8 cellular contexts compared by ENCODE assay signal in genomic region chr11:10451399-10452116, GRCh38. TPM values are rescaled to one million over a fixed set of nuclear protein-coding genes. Genes with fewer than 3 reads are reported as not detected.
DNase-seq lines count a peak whose midpoint lies in the region; ATAC-seq and TF ChIP-seq lines count a peak whose summit lies in the region.

No MANE protein-coding gene starts in this region.

- peak overlapping the region; percentile 94 for H3K27ac Mint-ChIP-seq in CD8-positive, alpha-beta T cell
- peak overlapping the region; percentile 83 to 95 (median 93) for H3K27ac Mint-ChIP-seq in naive thymus-derived CD4-positive, alpha-beta T cell

- CTCF ChIA-PET in CD8-positive, alpha-beta T cell (lab: Charles Lee): interaction anchor here (0.8 to 2.8 kb wide), 4 partner anchors 37 to 89 kb away, joined by 3 to 16 read pairs (median 4); partner anchors contain the start of gene RNF141
- CTCF ChIA-PET in naive thymus-derived CD4-positive, alpha-beta T cell (lab: Charles Lee): interaction anchor here (1.3 to 1.7 kb wide), 3 partner anchors 10 to 45 kb away, joined by 3 to 8 read pairs (median 4); no protein-coding TSS in a partner anchor

- H3K27me3 Mint-ChIP-seq in CD8-positive, alpha-beta T cell (ENCODE audit: low read depth): no peaks in the 10 kb centered on the region
- peaks cover 0 to 21% (median 0%) of the 10 kb centered on the region in 5 donors for H3K27me3 Mint-ChIP-seq in naive thymus-derived CD4-positive, alpha-beta T cell

- peaks cover 42% of the 10 kb centered on the region for H3K4me1 ChIP-seq in CD8-positive, alpha-beta T cell (ENCODE audit: insufficient read depth, low read length)
- H3K4me1 ChIP-seq in naive thymus-derived CD4-positive, alpha-beta T cell (ENCODE audit: control insufficient read depth in 2 of 2, insufficient read depth in 2 of 2, low read length in 2 of 2): peaks cover 30 to 44% of the 10 kb centered on the region in 2 donors
- peaks cover 4 to 53% of the 10 kb centered on the region in 2 donors for H3K4me1 ChIP-seq in left lung

- H3K4me3 ChIP-seq in CD8-positive, alpha-beta T cell (ENCODE audit: low read depth, low read length): peak overlapping the region; percentile 59
- H3K4me3 ChIP-seq in astrocyte of the cerebellum (ENCODE audit: low read depth, low read length) (peak overlapping the region; percentile 38), left lung (peak overlapping the region in 1 of 2 donors; percentile 57)
- peak overlapping the region; percentile 63 for H3K4me3 ChIP-seq in naive thymus-derived CD4-positive, alpha-beta T cell (ENCODE audit: low read length)

- no peak for ATAC-seq in CD8-positive, alpha-beta T cell
- ATAC-seq in naive thymus-derived CD4-positive, alpha-beta T cell: no peak
- no peak for ATAC-seq in left lung

- intact Hi-C loops in CD8-positive, alpha-beta T cell (cut with DNase I, micrococcal nuclease): loop anchor here (10.0 kb wide), 4 partner anchors 693 to 1767 kb away; partner anchors contain the start of genes USP47 (in 2 of the 2), RPL27A (in 1 of the 2), TRIM66 (in 1 of the 2) and WEE1 (in 1 of the 2)
- intact Hi-C loops in naive thymus-derived CD4-positive, alpha-beta T cell (cut with micrococcal nuclease): loop anchor here (1.0 to 10.0 kb wide), 8 partner anchors 8 to 1767 kb away; partner anchors contain the start of genes CTR9 (in 1 of the 2), RNF141 (in 1 of the 2), RPL27A (in 1 of the 2) and TRIM66 (in 1 of the 2)
- intact Hi-C loops in left lung (cut with DNase I): no loop called here

- peak overlapping the region; percentile 88 for H3K4me3 Mint-ChIP-seq in CD8-positive, alpha-beta T cell
- H3K4me3 Mint-ChIP-seq in naive thymus-derived CD4-positive, alpha-beta T cell: peak overlapping the region; percentile 86 to 96 (median 90)

- TF ChIP-seq CTCF in CD8-positive, alpha-beta T cell (IDR thresholded peaks at IDR 0.05): no peak
- TF ChIP-seq CTCF in astrocyte of the cerebellum (IDR thresholded peaks at IDR 0.05; ENCODE audit: low read depth, low read length, missing control alignments) (no peak), left lung (IDR thresholded peaks at IDR 0.05) (no peak), GM13977 (IDR thresholded peaks at IDR 0.05; ENCODE audit: extremely low read depth, insufficient read depth, missing control alignments) (no peak)

- H3K36me3 ChIP-seq in CD8-positive, alpha-beta T cell (ENCODE audit: insufficient read depth, low read length): no peaks in the 10 kb centered on the region
- no peaks in the 10 kb centered on the region for H3K36me3 ChIP-seq in naive thymus-derived CD4-positive, alpha-beta T cell (ENCODE audit: control insufficient read depth in 2 of 3, insufficient read depth in 3 of 3, low read length in 3 of 3)
- no peaks in the 10 kb centered on the region for H3K36me3 ChIP-seq in left lung

- peak overlapping the region; percentile 44 for H3K27ac ChIP-seq in CD8-positive, alpha-beta T cell (ENCODE audit: low read depth, low read length)
- peak overlapping the region; percentile 84 for H3K27ac ChIP-seq in naive thymus-derived CD4-positive, alpha-beta T cell (ENCODE audit: low read depth, low read length)
- H3K27ac ChIP-seq in left lung: peak overlapping the region in 1 of 2 donors; percentile 91

- H3K36me3 Mint-ChIP-seq in CD8-positive, alpha-beta T cell: peaks cover 7% of the 10 kb centered on the region
- H3K36me3 Mint-ChIP-seq in naive thymus-derived CD4-positive, alpha-beta T cell: peaks cover 0 to 8% (median 0%) of the 10 kb centered on the region in 5 donors

- DNase-seq in CD8-positive, alpha-beta T cell: no peak
- peak; percentile 37 for DNase-seq in NCI-H1436 treated with DMSO at 0.1 percent for 48 hours (lab: John Stamatoyannopoulos, UW)
- no peak for DNase-seq in astrocyte of the cerebellum (ENCODE audit: low read depth)
- DNase-seq in naive thymus-derived CD4-positive, alpha-beta T cell: peak in 1 of 9 donors; percentile 12
- DNase-seq in SHP77 treated with DMSO at 0.1 percent for 48 hours (lab: John Stamatoyannopoulos, UW): no peak
- no peak for DNase-seq in NCI-H1105 (lab: John Stamatoyannopoulos, UW)
- no peak for DNase-seq in left lung
- no peak for DNase-seq in GM13977 (ENCODE audit: low spot score)

- peaks cover 67% of the 10 kb centered on the region for H3K4me1 Mint-ChIP-seq in CD8-positive, alpha-beta T cell (ENCODE audit: low read depth)
- peaks cover 49 to 76% (median 70%) of the 10 kb centered on the region in 7 donors for H3K4me1 Mint-ChIP-seq in naive thymus-derived CD4-positive, alpha-beta T cell

- POLR2A ChIA-PET in CD8-positive, alpha-beta T cell (lab: Charles Lee): interaction anchor here (0.7 to 1.2 kb wide), 3 partner anchors 9 to 357 kb away, joined by 3 to 5 read pairs (median 3); partner anchors contain the start of gene EIF4G2
- POLR2A ChIA-PET in naive thymus-derived CD4-positive, alpha-beta T cell (lab: Charles Lee): interaction anchor here (0.5 to 1.2 kb wide), 10 partner anchors 9 to 358 kb away, joined by 3 to 8 read pairs (median 3); no protein-coding TSS in a partner anchor

- H3K9me3 ChIP-seq in CD8-positive, alpha-beta T cell (ENCODE audit: low read length): no peaks in the 10 kb centered on the region
- no peaks in the 10 kb centered on the region for H3K9me3 ChIP-seq in naive thymus-derived CD4-positive, alpha-beta T cell (ENCODE audit: control insufficient read depth in 2 of 3, low read length in 3 of 3)
- no peaks in the 10 kb centered on the region for H3K9me3 ChIP-seq in left lung

- in situ Hi-C loops in astrocyte of the cerebellum (cut with HindIII; ENCODE audit: low sequenced_read_pairs) (no loop called here), GM13977 (cut with MboI; ENCODE audit: low pct_unique_long_range_greater_than_20kb, low sequenced_read_pairs, unreplicated experiment) (no loop called here)

- H3K9me3 Mint-ChIP-seq in CD8-positive, alpha-beta T cell: no peaks in the 10 kb centered on the region
- H3K9me3 Mint-ChIP-seq in naive thymus-derived CD4-positive, alpha-beta T cell: peaks cover 0 to 2% (median 0%) of the 10 kb centered on the region in 11 donors

- H3K27me3 ChIP-seq in CD8-positive, alpha-beta T cell (ENCODE audit: insufficient read depth, low read length): no peaks in the 10 kb centered on the region
- no peaks in the 10 kb centered on the region for H3K27me3 ChIP-seq in naive thymus-derived CD4-positive, alpha-beta T cell (ENCODE audit: control insufficient read depth in 2 of 2, insufficient read depth in 2 of 2, low read length in 2 of 2)
- peaks cover 0 to 11% of the 10 kb centered on the region in 2 donors for H3K27me3 ChIP-seq in left lung

RNA-seq across cellular contexts. Expression of gene AMPD3, which starts 3.5 kb away (rescaled TPM):
- 10 to 100 TPM; 10.6 to 12.1 TPM for total RNA-seq in CD8-positive, alpha-beta T cell
- total RNA-seq in naive thymus-derived CD4-positive, alpha-beta T cell: 10 to 100 TPM; 23.9 to 35.1 (median 30.4) TPM
- 10 to 100 TPM; 12.9 to 17.8 TPM for polyA plus RNA-seq in naive thymus-derived CD4-positive, alpha-beta T cell
- 10 to 100 TPM; 11.2 to 28.8 TPM for total RNA-seq in left lung

Comparison
In these comparisons a context has a peak if more than half of its experiments do, and no peak if none do; other contexts are left out.
1. intact Hi-C loops: an anchor here in CD8-positive, alpha-beta T cell (10.0 kb wide) and naive thymus-derived CD4-positive, alpha-beta T cell (1.0 to 10.0 kb wide); none called in left lung.